In genomic region chr22:42173183-42173926, GRCh38 we compare ENCODE assay signal across 2 cellular contexts.
TF ChIP-seq lines count a peak whose summit lies in the region.

No MANE protein-coding gene starts in this region.

TF ChIP-seq in A549, 52 proteins besides CTCF, POLR2A, EP300 and RAD21 (continued from another document):
- TF ChIP-seq ZC3H11A (IDR thresholded peaks at IDR 0.05) (no peak), GATA3 (IDR thresholded peaks at IDR 0.05; ENCODE audit: borderline replicate concordance) (no peak), ZNF302 (CRISPR knock-in tag; IDR thresholded peaks at IDR 0.05) (no peak), FOSL2 (IDR thresholded peaks at IDR 0.05) (no peak), FOSL2 (CRISPR knock-in tag; IDR thresholded peaks at IDR 0.05) (no peak), ZFP36 (IDR thresholded peaks at IDR 0.05; ENCODE audit: borderline replicate concordance, partially characterized antibody) (no peak), KDM1A (IDR thresholded peaks at IDR 0.05; ENCODE audit: low read depth) (no peak), CBX2 (IDR thresholded peaks at IDR 0.05; ENCODE audit: borderline replicate concordance, low read depth) (no peak), RCOR1 (IDR thresholded peaks at IDR 0.05; ENCODE audit: low read depth, low read length) (no peak), MAZ (IDR thresholded peaks at IDR 0.05; ENCODE audit: borderline replicate concordance, low read depth, low read length) (no peak), E2F6 (IDR thresholded peaks at IDR 0.05; ENCODE audit: borderline replicate concordance, low read depth) (no peak), ATOH8 (CRISPR knock-in tag; IDR thresholded peaks at IDR 0.05; ENCODE audit: low read depth) (no peak), PBX3 (IDR thresholded peaks at IDR 0.05) (no peak), HOXB13 (CRISPR knock-in tag; IDR thresholded peaks at IDR 0.05; ENCODE audit: low read depth) (no peak)

TF ChIP-seq in IMR-90, 13 proteins besides CTCF, POLR2A, EP300 and RAD21 (continued from another document):
- TF ChIP-seq CEBPB (IDR thresholded peaks at IDR 0.05; ENCODE audit: low read depth, low read length) = no peak
- TF ChIP-seq FOS (IDR thresholded peaks at IDR 0.05; ENCODE audit: low read depth, low read length) = no peak
- no peak for TF ChIP-seq ELK1 (IDR thresholded peaks at IDR 0.05; ENCODE audit: borderline replicate concordance, low read depth, low read length)
